ENCODE assay signal across 21 cellular contexts in the genomic region with DNA sequence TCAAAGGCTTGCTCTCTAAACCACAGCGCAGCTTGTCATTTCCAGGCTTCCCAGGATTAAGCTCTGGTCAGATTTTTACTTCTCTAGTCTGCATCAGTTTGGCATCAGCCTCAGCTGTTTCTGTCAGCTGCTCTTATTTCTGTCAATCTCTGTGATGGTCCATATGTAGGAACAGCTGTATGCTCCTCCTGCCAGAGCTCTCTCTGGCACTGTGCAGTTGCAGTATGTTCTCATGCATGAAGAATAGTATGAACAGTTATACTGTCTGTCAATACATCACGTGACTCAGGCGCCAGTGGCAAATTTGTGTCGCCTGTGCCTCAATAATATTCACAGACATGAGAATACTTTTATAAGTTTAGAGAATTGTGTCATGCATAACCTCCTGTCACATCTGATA. TPM values are rescaled to one million over a fixed set of nuclear protein-coding genes. Genes with fewer than 3 reads are reported as not detected.
"Had no signal": no experiment of that assay in that cellular context is flagged by ENCODE, and none has a peak within 500 bp of the region (broad histone marks: within the 10 kb centered on the region; RNA-seq: fewer than 3 reads in every experiment).

No MANE protein-coding gene starts in this region.

- H3K36me3 Mint-ChIP-seq: activated naive CD8-positive, alpha-beta T cell treated with anti-CD3 and anti-CD28 coated beads for 36 hours; immature natural killer cell; natural killer cell had no signal

- H3K27me3 ChIP-seq: testis, upper lobe of right lung had no signal

- H3K4me1 Mint-ChIP-seq: activated CD4-positive, alpha-beta memory T cell treated with anti-CD3 and anti-CD28 coated beads, Interleukin-2, amount 10 ng/mL, durations not matched to agents 7 days and 5 days; activated naive CD8-positive, alpha-beta T cell treated with anti-CD3 and anti-CD28 coated beads for 36 hours; immature natural killer cell; natural killer cell had no signal

- H3K27ac Mint-ChIP-seq: activated CD4-positive, alpha-beta memory T cell treated with anti-CD3 and anti-CD28 coated beads, Interleukin-2, amount 10 ng/mL, durations not matched to agents 7 days and 5 days; activated naive CD8-positive, alpha-beta T cell treated with anti-CD3 and anti-CD28 coated beads for 36 hours; endodermal cell; immature natural killer cell; natural killer cell had no signal

- H3K27ac ChIP-seq: lower lobe of right lung, prostate gland, testis, upper lobe of right lung had no signal

- H3K4me3 ChIP-seq: lower lobe of right lung, prostate gland, testis, upper lobe of right lung had no signal

- H3K4me1 ChIP-seq: lower lobe of right lung, prostate gland, testis, upper lobe of right lung had no signal

- DNase-seq: activated CD4-positive, alpha-beta memory T cell treated with anti-CD3 and anti-CD28 coated beads, Interleukin-2, amount 10 ng/mL, durations not matched to agents 7 days and 5 days; activated gamma-delta T cell treated with Interleukin-2 at 50 U/mL for 16 hours; activated naive CD8-positive, alpha-beta T cell treated with anti-CD3 and anti-CD28 coated beads for 36 hours; activated T-cell treated with anti-CD3 and anti-CD28 coated beads, Interleukin-2, amount 50 U/mL, for 48 hours; endodermal cell; immature natural killer cell; lower lobe of right lung; natural killer cell; occipital lobe; stimulated activated CD4-positive, alpha-beta T cell treated with anti-CD3 and anti-CD28 coated beads, Interleukin-4, amount 100 ng/mL, for 1 hour; stimulated activated CD8-positive, alpha-beta memory T cell treated with anti-CD3 and anti-CD28 coated beads, Interleukin-4, amount 100 ng/mL, for 48 hours; stimulated activated naive CD8-positive, alpha-beta T cell treated with anti-CD3 and anti-CD28 coated beads, Interleukin-15, Interleukin-2, amounts not matched to agents 100 U/mL and 50 U/mL, for 24 hours; T-helper 9 cell; testis; upper lobe of right lung had no signal

- ATAC-seq: lower lobe of right lung; natural killer cell; sciatic nerve; stimulated activated naive CD8-positive, alpha-beta T cell treated with anti-CD3 and anti-CD28 coated beads, Interleukin-15, Interleukin-2, amounts not matched to agents 100 U/mL and 50 U/mL, for 24 hours; upper lobe of right lung had no signal

- H3K9me3 ChIP-seq: lower lobe of right lung, prostate gland, testis, upper lobe of right lung had no signal

- H3K36me3 ChIP-seq: lower lobe of right lung, prostate gland, upper lobe of right lung had no signal

- H3K4me3 Mint-ChIP-seq: activated CD4-positive, alpha-beta memory T cell treated with anti-CD3 and anti-CD28 coated beads, Interleukin-2, amount 10 ng/mL, durations not matched to agents 7 days and 5 days; activated naive CD8-positive, alpha-beta T cell treated with anti-CD3 and anti-CD28 coated beads for 36 hours; endodermal cell; immature natural killer cell; natural killer cell had no signal

- H3K9me3 Mint-ChIP-seq: activated CD4-positive, alpha-beta memory T cell treated with anti-CD3 and anti-CD28 coated beads, Interleukin-2, amount 10 ng/mL, durations not matched to agents 7 days and 5 days; activated naive CD8-positive, alpha-beta T cell treated with anti-CD3 and anti-CD28 coated beads for 36 hours; immature natural killer cell; natural killer cell had no signal

- H3K27me3 Mint-ChIP-seq: activated naive CD8-positive, alpha-beta T cell treated with anti-CD3 and anti-CD28 coated beads for 36 hours had no signal

RNA-seq across cellular contexts. Expression of gene OR6M1, which starts 6.7 kb away (rescaled TPM):
- total RNA-seq: activated CD4-positive, alpha-beta memory T cell treated with anti-CD3 and anti-CD28 coated beads, Interleukin-2, amount 10 ng/mL, durations not matched to agents 7 days and 5 days; activated naive CD8-positive, alpha-beta T cell treated with anti-CD3 and anti-CD28 coated beads for 36 hours; cerebellum; dermis microvascular lymphatic vessel endothelial cell; endodermal cell; fibroblast of villous mesenchyme; lower lobe of right lung; mononuclear cell; natural killer cell; occipital lobe; prostate gland; sciatic nerve; testis; upper lobe of right lung had no signal

RNA-seq across cellular contexts. Expression of gene OR6X1, which starts 45.1 kb away (rescaled TPM):
- total RNA-seq: activated CD4-positive, alpha-beta memory T cell treated with anti-CD3 and anti-CD28 coated beads, Interleukin-2, amount 10 ng/mL, durations not matched to agents 7 days and 5 days; activated naive CD8-positive, alpha-beta T cell treated with anti-CD3 and anti-CD28 coated beads for 36 hours; cerebellum; dermis microvascular lymphatic vessel endothelial cell; endodermal cell; fibroblast of villous mesenchyme; lower lobe of right lung; mononuclear cell; natural killer cell; occipital lobe; prostate gland; sciatic nerve; testis; upper lobe of right lung had no signal
